1 cellular context compared by ENCODE assay signal in the genomic region with DNA sequence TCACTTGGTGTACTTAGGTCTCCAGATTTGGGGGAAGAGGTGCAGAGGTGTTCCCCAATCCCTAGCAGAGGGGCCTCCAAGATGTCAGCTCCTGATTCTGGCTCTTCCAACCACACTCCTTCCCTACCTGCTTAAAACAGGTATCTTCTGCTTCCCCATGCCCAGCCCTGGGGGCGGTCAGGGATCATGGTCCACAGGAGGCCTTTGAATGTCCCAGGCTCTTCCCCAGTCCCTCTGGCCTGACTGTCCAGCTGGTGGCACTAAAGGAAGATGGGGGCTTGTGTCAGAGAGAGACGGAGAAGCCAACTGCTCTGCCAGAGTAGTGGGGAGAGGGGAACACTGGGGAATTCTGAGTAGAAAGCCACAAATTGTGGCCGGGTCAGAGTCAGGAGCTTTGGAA.
TF ChIP-seq lines count a peak whose summit lies in the region.

No MANE protein-coding gene starts in this region.

TF ChIP-seq in SK-N-SH treated with all-trans-retinoic acid at 6 μM for 48 hours, 23 proteins besides CTCF, POLR2A, EP300 and RAD21 (continued from another document):
- TF ChIP-seq TSHZ2 (CRISPR knock-in tag; IDR thresholded peaks at IDR 0.05), result no peak
- TF ChIP-seq, protein P1, sequence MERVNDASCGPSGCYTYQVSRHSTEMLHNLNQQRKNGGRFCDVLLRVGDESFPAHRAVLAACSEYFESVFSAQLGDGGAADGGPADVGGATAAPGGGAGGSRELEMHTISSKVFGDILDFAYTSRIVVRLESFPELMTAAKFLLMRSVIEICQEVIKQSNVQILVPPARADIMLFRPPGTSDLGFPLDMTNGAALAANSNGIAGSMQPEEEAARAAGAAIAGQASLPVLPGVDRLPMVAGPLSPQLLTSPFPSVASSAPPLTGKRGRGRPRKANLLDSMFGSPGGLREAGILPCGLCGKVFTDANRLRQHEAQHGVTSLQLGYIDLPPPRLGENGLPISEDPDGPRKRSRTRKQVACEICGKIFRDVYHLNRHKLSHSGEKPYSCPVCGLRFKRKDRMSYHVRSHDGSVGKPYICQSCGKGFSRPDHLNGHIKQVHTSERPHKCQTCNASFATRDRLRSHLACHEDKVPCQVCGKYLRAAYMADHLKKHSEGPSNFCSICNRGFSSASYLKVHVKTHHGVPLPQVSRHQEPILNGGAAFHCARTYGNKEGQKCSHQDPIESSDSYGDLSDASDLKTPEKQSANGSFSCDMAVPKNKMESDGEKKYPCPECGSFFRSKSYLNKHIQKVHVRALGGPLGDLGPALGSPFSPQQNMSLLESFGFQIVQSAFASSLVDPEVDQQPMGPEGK (CRISPR knock-in tag; IDR thresholded peaks at IDR 0.05; ENCODE audit: borderline replicate concordance), result no peak
